ENCODE assay signal across 1 cellular context in genomic region chr20:58853976-58854637, GRCh38.
TF ChIP-seq lines count a peak whose summit lies in the region.

No MANE protein-coding gene starts in this region.

TF ChIP-seq in H1, 55 proteins besides CTCF, POLR2A, EP300 and RAD21:
- TF ChIP-seq BACH1 (IDR thresholded peaks at IDR 0.05; ENCODE audit: low read length) (no peak), E2F6 (IDR thresholded peaks at IDR 0.05) (0 out of 2 replicates have a peak, but pooled peaks have one; percentile 32), CBX8 (IDR thresholded peaks at IDR 0.05; ENCODE audit: borderline replicate concordance, low read depth, low read length) (no peak), SAP30 (IDR thresholded peaks at IDR 0.05; ENCODE audit: insufficient read depth, insufficient replicate concordance, low read length) (no peak), EZH2 (IDR thresholded peaks at IDR 0.05; ENCODE audit: low read depth, low read length, severe bottlenecking) (peak; percentile 83), CHD1 (IDR thresholded peaks at IDR 0.05; ENCODE audit: low read depth, low read length) (no peak)
